9 cellular contexts compared by ENCODE assay signal in genomic region chr14:100067971-100068959, GRCh38. TPM values are rescaled to one million over a fixed set of nuclear protein-coding genes. Genes with fewer than 3 reads are reported as not detected.
DNase-seq lines count a peak whose midpoint lies in the region; ATAC-seq lines count a peak whose summit lies in the region.
"Had no signal": no experiment of that assay in that cellular context is flagged by ENCODE, and none has a peak within 500 bp of the region (broad histone marks: within the 10 kb centered on the region; RNA-seq: fewer than 3 reads in every experiment).

No MANE protein-coding gene starts in this region.

- peak overlapping the region; percentile 99 for H3K27ac Mint-ChIP-seq in activated naive CD4-positive, alpha-beta T cell treated with anti-CD3 and anti-CD28 coated beads, Interleukin-2, amount 50 U/mL, for 24 hours

- H3K9me3 ChIP-seq in SJCRH30 (replicated peaks): no peaks in the 10 kb centered on the region

- H3K4me1 Mint-ChIP-seq in activated naive CD4-positive, alpha-beta T cell treated with anti-CD3 and anti-CD28 coated beads, Interleukin-2, amount 50 U/mL, for 24 hours: peaks cover 80% of the 10 kb centered on the region

- DNase-seq in SJCRH30 (peak; percentile 47 to 54), kidney tubule cell (ENCODE audit: low spot score) (peak; percentile 60), RPMI8226 (no peak), NCI-H1417 (lab: John Stamatoyannopoulos, UW) (no peak)
- DNase-seq in stimulated activated CD8-positive, alpha-beta memory T cell treated with anti-CD3 and anti-CD28 coated beads, Interleukin-12 subunit alpha, Interleukin-12 subunit beta, amount 100 ng/mL, for 24 hours (ENCODE audit: extremely low read depth): peak; percentile 74

- ATAC-seq in GM18867 (IDR thresholded peaks at IDR 0.05; ENCODE audit: unreplicated experiment): peak; percentile 31
- ATAC-seq in HG03064 (IDR thresholded peaks at IDR 0.05; ENCODE audit: low read depth, unreplicated experiment): peak; percentile 19

- H3K27me3 Mint-ChIP-seq in activated naive CD4-positive, alpha-beta T cell treated with anti-CD3 and anti-CD28 coated beads, Interleukin-2, amount 50 U/mL, for 24 hours: no peaks in the 10 kb centered on the region

- peak overlapping the region; percentile 90 for H3K4me3 Mint-ChIP-seq in activated naive CD4-positive, alpha-beta T cell treated with anti-CD3 and anti-CD28 coated beads, Interleukin-2, amount 50 U/mL, for 24 hours

- H3K27ac ChIP-seq in SJCRH30: peak overlapping the region; percentile 23
- H3K27ac ChIP-seq: SK-N-MC had no signal

- no peaks in the 10 kb centered on the region for H3K36me3 ChIP-seq in SJCRH30

- no peaks in the 10 kb centered on the region for H3K27me3 ChIP-seq in SJCRH30

- H3K4me1 ChIP-seq in SJCRH30: peaks cover 9% of the 10 kb centered on the region

- H3K4me3 ChIP-seq in SJCRH30: no peak overlapping the region
- H3K4me3 ChIP-seq: SK-N-MC had no signal

- H3K36me3 Mint-ChIP-seq in activated naive CD4-positive, alpha-beta T cell treated with anti-CD3 and anti-CD28 coated beads, Interleukin-2, amount 50 U/mL, for 24 hours: peaks cover 6% of the 10 kb centered on the region

- no peaks in the 10 kb centered on the region for H3K9me3 Mint-ChIP-seq in activated naive CD4-positive, alpha-beta T cell treated with anti-CD3 and anti-CD28 coated beads, Interleukin-2, amount 50 U/mL, for 24 hours

RNA-seq across cellular contexts. Expression of gene EVL, which starts 3.0 kb away (rescaled TPM):
- total RNA-seq in SJCRH30 (2014; rRNA removed; shearing (Covaris generic)): 27.1 and 31.5 TPM in 2 replicates

Comparison
In these comparisons a context has a peak if more than half of its experiments do, and no peak if none do; other contexts are left out.
1. DNase-seq: peak in SJCRH30 (2 of 2), kidney tubule cell (single experiment) and stimulated activated CD8-positive, alpha-beta memory T cell treated with anti-CD3 and anti-CD28 coated beads, Interleukin-12 subunit alpha, Interleukin-12 subunit beta, amount 100 ng/mL, for 24 hours (single experiment); none in RPMI8226 (single experiment) and NCI-H1417 (0 of 3).